ENCODE assay signal across 3 cellular contexts in the genomic region with DNA sequence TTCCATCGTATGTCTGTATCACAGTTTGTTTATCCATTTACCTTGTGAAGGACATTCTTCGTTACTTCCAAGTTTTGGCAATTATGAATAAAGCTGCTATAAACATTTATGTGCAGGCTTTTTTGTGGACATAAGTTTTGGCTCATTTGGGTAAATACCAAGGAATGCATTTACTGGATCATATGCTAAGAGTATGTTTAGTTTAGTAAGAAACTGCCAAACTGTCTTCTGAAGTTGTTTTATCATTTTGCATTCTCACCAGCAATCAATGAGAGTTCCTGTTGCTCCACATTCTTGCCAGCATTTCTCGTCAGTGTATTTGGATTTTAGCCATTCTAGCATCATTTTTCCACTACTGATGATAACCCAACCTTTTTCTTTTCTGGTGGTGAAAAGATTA.
"Had no signal": no experiment of that assay in that cellular context is flagged by ENCODE, and none has a peak within 500 bp of the region (broad histone marks: within the 10 kb centered on the region; RNA-seq: fewer than 3 reads in every experiment).

No MANE protein-coding gene starts in this region.

- H3K4me3 ChIP-seq: GM12878 had no signal

- DNase-seq: GDM1, GF-D8 had no signal

- ATAC-seq: GM12878 had no signal
